Comparison of ENCODE assay signal across 1 cellular context in the genomic region with DNA sequence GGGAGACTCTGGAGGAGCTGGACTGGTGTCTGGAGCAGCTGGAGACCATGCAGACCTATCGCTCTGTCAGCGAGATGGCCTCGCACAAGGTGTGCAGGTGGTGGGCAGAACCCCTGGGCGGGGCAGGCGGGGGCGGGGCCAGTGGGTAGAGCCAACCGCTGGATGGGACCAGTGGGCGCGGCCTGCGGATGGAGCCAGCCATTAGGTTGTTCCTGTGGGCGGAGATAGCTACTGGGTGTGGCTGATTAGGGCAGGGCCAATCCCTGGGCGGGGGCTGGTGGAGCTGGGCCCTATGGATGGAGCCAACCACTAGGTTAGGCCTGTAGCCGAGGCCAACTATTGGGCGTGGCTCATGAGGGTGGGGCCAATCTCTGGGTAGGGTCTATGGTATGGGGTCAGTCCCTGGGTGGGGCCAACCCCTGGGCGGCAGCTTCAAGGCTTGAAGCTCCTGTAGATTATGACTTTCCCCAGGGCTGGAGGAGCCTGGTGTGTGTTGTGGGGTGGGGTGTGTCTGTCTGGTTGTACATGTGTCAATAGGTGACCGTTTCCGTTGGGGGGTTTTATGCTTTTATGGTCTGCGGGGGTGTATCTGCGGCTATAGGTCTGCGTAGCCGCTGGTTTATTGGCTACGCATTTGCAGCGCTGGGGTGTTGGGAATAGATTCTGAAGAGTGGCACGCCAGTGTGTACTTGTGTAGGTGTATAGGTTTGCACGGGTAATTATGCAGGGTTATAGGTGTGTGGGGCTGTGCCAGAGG.
A peak's percentile ranks its signal among the peaks of the same experiment; 100 is the strongest.
TF ChIP-seq lines count a peak whose summit lies in the region.

No MANE protein-coding gene starts in this region.

TF ChIP-seq in K562, 482 proteins besides CTCF, POLR2A, EP300 and RAD21 (continued from another document and continues in another):
- TF ChIP-seq, protein P1, sequence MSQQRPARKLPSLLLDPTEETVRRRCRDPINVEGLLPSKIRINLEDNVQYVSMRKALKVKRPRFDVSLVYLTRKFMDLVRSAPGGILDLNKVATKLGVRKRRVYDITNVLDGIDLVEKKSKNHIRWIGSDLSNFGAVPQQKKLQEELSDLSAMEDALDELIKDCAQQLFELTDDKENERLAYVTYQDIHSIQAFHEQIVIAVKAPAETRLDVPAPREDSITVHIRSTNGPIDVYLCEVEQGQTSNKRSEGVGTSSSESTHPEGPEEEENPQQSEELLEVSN (IDR thresholded peaks at IDR 0.05; ENCODE audit: borderline replicate concordance in 1 of 2, extremely low read depth in 1 of 2, insufficient read depth in 1 of 2, insufficient read length in 1 of 2, low read depth in 1 of 2, low read length in 1 of 2, poor library complexity in 1 of 2, severe bottlenecking in 1 of 2) = peak; percentile 35 to 66
- TF ChIP-seq, protein P2, sequence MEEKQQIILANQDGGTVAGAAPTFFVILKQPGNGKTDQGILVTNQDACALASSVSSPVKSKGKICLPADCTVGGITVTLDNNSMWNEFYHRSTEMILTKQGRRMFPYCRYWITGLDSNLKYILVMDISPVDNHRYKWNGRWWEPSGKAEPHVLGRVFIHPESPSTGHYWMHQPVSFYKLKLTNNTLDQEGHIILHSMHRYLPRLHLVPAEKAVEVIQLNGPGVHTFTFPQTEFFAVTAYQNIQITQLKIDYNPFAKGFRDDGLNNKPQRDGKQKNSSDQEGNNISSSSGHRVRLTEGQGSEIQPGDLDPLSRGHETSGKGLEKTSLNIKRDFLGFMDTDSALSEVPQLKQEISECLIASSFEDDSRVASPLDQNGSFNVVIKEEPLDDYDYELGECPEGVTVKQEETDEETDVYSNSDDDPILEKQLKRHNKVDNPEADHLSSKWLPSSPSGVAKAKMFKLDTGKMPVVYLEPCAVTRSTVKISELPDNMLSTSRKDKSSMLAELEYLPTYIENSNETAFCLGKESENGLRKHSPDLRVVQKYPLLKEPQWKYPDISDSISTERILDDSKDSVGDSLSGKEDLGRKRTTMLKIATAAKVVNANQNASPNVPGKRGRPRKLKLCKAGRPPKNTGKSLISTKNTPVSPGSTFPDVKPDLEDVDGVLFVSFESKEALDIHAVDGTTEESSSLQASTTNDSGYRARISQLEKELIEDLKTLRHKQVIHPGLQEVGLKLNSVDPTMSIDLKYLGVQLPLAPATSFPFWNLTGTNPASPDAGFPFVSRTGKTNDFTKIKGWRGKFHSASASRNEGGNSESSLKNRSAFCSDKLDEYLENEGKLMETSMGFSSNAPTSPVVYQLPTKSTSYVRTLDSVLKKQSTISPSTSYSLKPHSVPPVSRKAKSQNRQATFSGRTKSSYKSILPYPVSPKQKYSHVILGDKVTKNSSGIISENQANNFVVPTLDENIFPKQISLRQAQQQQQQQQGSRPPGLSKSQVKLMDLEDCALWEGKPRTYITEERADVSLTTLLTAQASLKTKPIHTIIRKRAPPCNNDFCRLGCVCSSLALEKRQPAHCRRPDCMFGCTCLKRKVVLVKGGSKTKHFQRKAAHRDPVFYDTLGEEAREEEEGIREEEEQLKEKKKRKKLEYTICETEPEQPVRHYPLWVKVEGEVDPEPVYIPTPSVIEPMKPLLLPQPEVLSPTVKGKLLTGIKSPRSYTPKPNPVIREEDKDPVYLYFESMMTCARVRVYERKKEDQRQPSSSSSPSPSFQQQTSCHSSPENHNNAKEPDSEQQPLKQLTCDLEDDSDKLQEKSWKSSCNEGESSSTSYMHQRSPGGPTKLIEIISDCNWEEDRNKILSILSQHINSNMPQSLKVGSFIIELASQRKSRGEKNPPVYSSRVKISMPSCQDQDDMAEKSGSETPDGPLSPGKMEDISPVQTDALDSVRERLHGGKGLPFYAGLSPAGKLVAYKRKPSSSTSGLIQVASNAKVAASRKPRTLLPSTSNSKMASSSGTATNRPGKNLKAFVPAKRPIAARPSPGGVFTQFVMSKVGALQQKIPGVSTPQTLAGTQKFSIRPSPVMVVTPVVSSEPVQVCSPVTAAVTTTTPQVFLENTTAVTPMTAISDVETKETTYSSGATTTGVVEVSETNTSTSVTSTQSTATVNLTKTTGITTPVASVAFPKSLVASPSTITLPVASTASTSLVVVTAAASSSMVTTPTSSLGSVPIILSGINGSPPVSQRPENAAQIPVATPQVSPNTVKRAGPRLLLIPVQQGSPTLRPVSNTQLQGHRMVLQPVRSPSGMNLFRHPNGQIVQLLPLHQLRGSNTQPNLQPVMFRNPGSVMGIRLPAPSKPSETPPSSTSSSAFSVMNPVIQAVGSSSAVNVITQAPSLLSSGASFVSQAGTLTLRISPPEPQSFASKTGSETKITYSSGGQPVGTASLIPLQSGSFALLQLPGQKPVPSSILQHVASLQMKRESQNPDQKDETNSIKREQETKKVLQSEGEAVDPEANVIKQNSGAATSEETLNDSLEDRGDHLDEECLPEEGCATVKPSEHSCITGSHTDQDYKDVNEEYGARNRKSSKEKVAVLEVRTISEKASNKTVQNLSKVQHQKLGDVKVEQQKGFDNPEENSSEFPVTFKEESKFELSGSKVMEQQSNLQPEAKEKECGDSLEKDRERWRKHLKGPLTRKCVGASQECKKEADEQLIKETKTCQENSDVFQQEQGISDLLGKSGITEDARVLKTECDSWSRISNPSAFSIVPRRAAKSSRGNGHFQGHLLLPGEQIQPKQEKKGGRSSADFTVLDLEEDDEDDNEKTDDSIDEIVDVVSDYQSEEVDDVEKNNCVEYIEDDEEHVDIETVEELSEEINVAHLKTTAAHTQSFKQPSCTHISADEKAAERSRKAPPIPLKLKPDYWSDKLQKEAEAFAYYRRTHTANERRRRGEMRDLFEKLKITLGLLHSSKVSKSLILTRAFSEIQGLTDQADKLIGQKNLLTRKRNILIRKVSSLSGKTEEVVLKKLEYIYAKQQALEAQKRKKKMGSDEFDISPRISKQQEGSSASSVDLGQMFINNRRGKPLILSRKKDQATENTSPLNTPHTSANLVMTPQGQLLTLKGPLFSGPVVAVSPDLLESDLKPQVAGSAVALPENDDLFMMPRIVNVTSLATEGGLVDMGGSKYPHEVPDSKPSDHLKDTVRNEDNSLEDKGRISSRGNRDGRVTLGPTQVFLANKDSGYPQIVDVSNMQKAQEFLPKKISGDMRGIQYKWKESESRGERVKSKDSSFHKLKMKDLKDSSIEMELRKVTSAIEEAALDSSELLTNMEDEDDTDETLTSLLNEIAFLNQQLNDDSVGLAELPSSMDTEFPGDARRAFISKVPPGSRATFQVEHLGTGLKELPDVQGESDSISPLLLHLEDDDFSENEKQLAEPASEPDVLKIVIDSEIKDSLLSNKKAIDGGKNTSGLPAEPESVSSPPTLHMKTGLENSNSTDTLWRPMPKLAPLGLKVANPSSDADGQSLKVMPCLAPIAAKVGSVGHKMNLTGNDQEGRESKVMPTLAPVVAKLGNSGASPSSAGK (IDR thresholded peaks at IDR 0.05) = 0 out of 2 replicates have a peak, but pooled peaks have one; percentile 50
- TF ChIP-seq GTF2F1 (IDR thresholded peaks at IDR 0.05; ENCODE audit: low read depth, low read length) = no peak
- TF ChIP-seq TEAD1 (CRISPR knock-in tag; IDR thresholded peaks at IDR 0.05) = no peak
- TF ChIP-seq, protein P3, sequence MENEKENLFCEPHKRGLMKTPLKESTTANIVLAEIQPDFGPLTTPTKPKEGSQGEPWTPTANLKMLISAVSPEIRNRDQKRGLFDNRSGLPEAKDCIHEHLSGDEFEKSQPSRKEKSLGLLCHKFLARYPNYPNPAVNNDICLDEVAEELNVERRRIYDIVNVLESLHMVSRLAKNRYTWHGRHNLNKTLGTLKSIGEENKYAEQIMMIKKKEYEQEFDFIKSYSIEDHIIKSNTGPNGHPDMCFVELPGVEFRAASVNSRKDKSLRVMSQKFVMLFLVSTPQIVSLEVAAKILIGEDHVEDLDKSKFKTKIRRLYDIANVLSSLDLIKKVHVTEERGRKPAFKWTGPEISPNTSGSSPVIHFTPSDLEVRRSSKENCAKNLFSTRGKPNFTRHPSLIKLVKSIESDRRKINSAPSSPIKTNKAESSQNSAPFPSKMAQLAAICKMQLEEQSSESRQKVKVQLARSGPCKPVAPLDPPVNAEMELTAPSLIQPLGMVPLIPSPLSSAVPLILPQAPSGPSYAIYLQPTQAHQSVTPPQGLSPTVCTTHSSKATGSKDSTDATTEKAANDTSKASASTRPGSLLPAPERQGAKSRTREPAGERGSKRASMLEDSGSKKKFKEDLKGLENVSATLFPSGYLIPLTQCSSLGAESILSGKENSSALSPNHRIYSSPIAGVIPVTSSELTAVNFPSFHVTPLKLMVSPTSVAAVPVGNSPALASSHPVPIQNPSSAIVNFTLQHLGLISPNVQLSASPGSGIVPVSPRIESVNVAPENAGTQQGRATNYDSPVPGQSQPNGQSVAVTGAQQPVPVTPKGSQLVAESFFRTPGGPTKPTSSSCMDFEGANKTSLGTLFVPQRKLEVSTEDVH (IDR thresholded peaks at IDR 0.05; ENCODE audit: low read depth, partially characterized antibody) = no peak
- no peak for TF ChIP-seq ZSCAN32 (CRISPR knock-in tag; IDR thresholded peaks at IDR 0.05)
- TF ChIP-seq CREB1 (IDR thresholded peaks at IDR 0.05) = no peak
- TF ChIP-seq CREB1 (CRISPR knock-in tag; IDR thresholded peaks at IDR 0.05) = peak; percentile 14; the same call in 1 of the 2 replicates
- no peak for TF ChIP-seq CREBBP (IDR thresholded peaks at IDR 0.05; ENCODE audit: low read depth, low read length)
- TF ChIP-seq, protein P4, sequence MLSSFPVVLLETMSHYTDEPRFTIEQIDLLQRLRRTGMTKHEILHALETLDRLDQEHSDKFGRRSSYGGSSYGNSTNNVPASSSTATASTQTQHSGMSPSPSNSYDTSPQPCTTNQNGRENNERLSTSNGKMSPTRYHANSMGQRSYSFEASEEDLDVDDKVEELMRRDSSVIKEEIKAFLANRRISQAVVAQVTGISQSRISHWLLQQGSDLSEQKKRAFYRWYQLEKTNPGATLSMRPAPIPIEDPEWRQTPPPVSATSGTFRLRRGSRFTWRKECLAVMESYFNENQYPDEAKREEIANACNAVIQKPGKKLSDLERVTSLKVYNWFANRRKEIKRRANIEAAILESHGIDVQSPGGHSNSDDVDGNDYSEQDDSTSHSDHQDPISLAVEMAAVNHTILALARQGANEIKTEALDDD (IDR thresholded peaks at IDR 0.05) = peak; percentile 42; the same call in 1 of the 2 replicates
- no peak for TF ChIP-seq ETV5 (CRISPR knock-in tag; IDR thresholded peaks at IDR 0.05; ENCODE audit: low read depth)
- TF ChIP-seq TCF3 (CRISPR knock-in tag; IDR thresholded peaks at IDR 0.05) = no peak
- TF ChIP-seq ZNF165 (CRISPR knock-in tag; IDR thresholded peaks at IDR 0.05; ENCODE audit: borderline replicate concordance) = no peak
- TF ChIP-seq DACH1 (IDR thresholded peaks at IDR 0.05; ENCODE audit: partially characterized antibody) = no peak
- TF ChIP-seq RCOR1 (IDR thresholded peaks at IDR 0.05; ENCODE audit: borderline replicate concordance in 1 of 2, low read depth in 2 of 2, low read length in 2 of 2) = peak in 1 of 2 experiments; percentile 67; a peak in 2 of 4 replicates
- TF ChIP-seq, protein P5, sequence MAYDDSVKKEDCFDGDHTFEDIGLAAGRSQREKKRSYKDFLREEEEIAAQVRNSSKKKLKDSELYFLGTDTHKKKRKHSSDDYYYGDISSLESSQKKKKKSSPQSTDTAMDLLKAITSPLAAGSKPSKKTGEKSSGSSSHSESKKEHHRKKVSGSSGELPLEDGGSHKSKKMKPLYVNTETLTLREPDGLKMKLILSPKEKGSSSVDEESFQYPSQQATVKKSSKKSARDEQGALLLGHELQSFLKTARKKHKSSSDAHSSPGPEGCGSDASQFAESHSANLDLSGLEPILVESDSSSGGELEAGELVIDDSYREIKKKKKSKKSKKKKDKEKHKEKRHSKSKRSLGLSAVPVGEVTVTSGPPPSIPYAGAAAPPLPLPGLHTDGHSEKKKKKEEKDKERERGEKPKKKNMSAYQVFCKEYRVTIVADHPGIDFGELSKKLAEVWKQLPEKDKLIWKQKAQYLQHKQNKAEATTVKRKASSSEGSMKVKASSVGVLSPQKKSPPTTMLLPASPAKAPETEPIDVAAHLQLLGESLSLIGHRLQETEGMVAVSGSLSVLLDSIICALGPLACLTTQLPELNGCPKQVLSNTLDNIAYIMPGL (CRISPR knock-in tag; IDR thresholded peaks at IDR 0.05) = no peak
- TF ChIP-seq KLF13 (tag; IDR thresholded peaks at IDR 0.05; ENCODE audit: borderline replicate concordance, low read depth) = no peak
- TF ChIP-seq, protein P6, sequence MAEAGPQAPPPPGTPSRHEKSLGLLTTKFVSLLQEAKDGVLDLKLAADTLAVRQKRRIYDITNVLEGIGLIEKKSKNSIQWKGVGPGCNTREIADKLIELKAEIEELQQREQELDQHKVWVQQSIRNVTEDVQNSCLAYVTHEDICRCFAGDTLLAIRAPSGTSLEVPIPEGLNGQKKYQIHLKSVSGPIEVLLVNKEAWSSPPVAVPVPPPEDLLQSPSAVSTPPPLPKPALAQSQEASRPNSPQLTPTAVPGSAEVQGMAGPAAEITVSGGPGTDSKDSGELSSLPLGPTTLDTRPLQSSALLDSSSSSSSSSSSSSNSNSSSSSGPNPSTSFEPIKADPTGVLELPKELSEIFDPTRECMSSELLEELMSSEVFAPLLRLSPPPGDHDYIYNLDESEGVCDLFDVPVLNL (CRISPR knock-in tag; IDR thresholded peaks at IDR 0.05; ENCODE audit: low read depth) = no peak
- TF ChIP-seq SP1 (CRISPR knock-in tag; IDR thresholded peaks at IDR 0.05) = peak; percentile 62
- TF ChIP-seq, protein P7, sequence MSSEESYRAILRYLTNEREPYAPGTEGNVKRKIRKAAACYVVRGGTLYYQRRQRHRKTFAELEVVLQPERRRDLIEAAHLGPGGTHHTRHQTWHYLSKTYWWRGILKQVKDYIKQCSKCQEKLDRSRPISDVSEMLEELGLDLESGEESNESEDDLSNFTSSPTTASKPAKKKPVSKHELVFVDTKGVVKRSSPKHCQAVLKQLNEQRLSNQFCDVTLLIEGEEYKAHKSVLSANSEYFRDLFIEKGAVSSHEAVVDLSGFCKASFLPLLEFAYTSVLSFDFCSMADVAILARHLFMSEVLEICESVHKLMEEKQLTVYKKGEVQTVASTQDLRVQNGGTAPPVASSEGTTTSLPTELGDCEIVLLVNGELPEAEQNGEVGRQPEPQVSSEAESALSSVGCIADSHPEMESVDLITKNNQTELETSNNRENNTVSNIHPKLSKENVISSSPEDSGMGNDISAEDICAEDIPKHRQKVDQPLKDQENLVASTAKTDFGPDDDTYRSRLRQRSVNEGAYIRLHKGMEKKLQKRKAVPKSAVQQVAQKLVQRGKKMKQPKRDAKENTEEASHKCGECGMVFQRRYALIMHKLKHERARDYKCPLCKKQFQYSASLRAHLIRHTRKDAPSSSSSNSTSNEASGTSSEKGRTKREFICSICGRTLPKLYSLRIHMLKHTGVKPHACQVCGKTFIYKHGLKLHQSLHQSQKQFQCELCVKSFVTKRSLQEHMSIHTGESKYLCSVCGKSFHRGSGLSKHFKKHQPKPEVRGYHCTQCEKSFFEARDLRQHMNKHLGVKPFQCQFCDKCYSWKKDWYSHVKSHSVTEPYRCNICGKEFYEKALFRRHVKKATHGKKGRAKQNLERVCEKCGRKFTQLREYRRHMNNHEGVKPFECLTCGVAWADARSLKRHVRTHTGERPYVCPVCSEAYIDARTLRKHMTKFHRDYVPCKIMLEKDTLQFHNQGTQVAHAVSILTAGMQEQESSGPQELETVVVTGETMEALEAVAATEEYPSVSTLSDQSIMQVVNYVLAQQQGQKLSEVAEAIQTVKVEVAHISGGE (CRISPR knock-in tag; IDR thresholded peaks at IDR 0.05) = 0 out of 6 replicates have a peak, but pooled peaks of 1 of the 3 experiments have one; percentile 16
- no peak for TF ChIP-seq RBM14 (IDR thresholded peaks at IDR 0.05; ENCODE audit: borderline replicate concordance, insufficient read depth, low read depth, low read length)
